1 cellular context compared by ENCODE assay signal in the genomic region with DNA sequence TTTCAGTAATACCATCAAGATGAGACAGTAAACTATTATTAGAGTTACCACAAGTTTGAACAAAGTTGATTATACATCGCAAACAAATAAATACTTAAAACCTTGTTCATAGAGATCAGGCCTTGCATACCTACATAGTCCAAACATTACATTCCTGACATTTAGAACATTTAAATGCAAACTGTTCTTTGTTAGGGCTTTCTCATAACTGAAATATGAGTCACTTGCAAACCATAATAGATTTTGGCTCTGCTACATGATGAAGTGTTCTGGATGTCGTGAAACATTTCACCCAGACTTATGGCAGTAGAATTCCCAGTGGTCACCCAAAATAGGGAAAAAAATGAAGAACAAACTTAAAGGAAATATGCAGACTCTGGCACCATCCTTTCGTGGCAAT.
TF ChIP-seq lines count a peak whose summit lies in the region.

No MANE protein-coding gene starts in this region.

TF ChIP-seq in endothelial cell of umbilical vein, 7 proteins besides CTCF, POLR2A, EP300 and RAD21:
- TF ChIP-seq JUN (IDR thresholded peaks at IDR 0.05; ENCODE audit: borderline replicate concordance, insufficient read depth, insufficient read length, low read depth) = peak; percentile 64
- TF ChIP-seq MYC (IDR thresholded peaks at IDR 0.05; ENCODE audit: low read depth, low read length) = no peak
- peak; percentile 8 for TF ChIP-seq POLR2AphosphoS5 (IDR thresholded peaks at IDR 0.05; ENCODE audit: insufficient read depth, low read depth, low read length)
- peak; percentile 73 for TF ChIP-seq FOS (IDR thresholded peaks at IDR 0.05; ENCODE audit: borderline replicate concordance, insufficient read depth, low read length)
- TF ChIP-seq, protein P1, sequence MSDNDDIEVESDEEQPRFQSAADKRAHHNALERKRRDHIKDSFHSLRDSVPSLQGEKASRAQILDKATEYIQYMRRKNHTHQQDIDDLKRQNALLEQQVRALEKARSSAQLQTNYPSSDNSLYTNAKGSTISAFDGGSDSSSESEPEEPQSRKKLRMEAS (IDR thresholded peaks at IDR 0.05; ENCODE audit: insufficient read depth, insufficient read length) = no peak
- TF ChIP-seq GATA2 (IDR thresholded peaks at IDR 0.05; ENCODE audit: insufficient read depth, insufficient read length, low read depth, low read length) = no peak
- TF ChIP-seq EZH2 (IDR thresholded peaks at IDR 0.05; ENCODE audit: borderline replicate concordance, low read depth, low read length, severe bottlenecking) = no peak
